In the genomic region with DNA sequence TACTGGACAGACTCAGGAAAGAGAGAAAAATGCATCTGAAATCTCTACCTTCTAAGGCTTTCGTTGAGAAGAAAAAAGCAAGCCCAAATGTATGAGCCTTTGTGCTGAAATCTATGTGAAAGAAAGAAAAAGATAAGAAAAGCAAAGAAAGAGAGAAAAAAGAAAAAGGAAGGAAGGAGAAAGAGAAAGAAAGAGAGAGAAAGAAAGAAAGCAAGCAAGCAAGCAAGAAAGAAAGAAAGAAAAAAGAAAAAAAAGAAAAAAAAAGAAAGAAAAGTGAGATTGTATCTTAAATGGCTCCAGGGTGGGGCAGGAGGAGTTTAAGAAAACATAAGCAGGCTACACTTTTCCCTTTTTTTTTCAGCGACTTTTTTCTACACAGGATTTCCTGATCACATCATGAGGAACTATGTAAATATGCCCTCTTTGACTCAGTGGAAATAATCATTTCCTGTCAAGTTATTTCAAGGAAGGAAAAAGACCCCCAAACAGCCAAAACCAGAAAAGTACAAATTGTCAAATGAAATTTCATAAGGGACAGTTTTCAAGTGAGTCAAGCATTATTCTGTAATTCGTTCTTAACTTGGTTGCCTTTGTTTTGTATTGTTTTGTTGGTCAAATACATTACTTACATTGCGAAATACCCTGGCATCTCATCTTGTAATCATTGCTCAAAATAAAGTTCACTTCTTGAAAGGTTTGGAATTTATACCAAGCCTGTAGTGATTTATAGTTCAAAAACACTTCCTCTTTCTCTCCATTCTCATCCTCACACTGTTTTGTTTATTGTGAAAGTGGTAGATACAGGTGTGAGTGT, we compare ENCODE assay signal across 2 cellular contexts.
TF ChIP-seq lines count a peak whose summit lies in the region.

No MANE protein-coding gene starts in this region.

TF ChIP-seq in HEK293, 187 proteins besides CTCF, POLR2A, EP300 and RAD21 (continued from another document):
- TF ChIP-seq, protein P1, sequence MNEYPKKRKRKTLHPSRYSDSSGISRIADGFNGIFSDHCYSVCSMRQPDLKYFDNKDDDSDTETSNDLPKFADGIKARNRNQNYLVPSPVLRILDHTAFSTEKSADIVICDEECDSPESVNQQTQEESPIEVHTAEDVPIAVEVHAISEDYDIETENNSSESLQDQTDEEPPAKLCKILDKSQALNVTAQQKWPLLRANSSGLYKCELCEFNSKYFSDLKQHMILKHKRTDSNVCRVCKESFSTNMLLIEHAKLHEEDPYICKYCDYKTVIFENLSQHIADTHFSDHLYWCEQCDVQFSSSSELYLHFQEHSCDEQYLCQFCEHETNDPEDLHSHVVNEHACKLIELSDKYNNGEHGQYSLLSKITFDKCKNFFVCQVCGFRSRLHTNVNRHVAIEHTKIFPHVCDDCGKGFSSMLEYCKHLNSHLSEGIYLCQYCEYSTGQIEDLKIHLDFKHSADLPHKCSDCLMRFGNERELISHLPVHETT (tag by site-specific recombination; IDR thresholded peaks at IDR 0.05), result no peak
- TF ChIP-seq ZNF629 (tag by site-specific recombination; IDR thresholded peaks at IDR 0.05), result no peak
- 0 out of 2 replicates have a peak, but pooled peaks have one; percentile 43 for TF ChIP-seq PRDM1 (tag by site-specific recombination; IDR thresholded peaks at IDR 0.05)
TF ChIP-seq in HEK293: peak in this region for 2.

TF ChIP-seq in K562, 482 proteins besides CTCF, POLR2A, EP300 and RAD21 (continued from another document):
- TF ChIP-seq, protein P2, sequence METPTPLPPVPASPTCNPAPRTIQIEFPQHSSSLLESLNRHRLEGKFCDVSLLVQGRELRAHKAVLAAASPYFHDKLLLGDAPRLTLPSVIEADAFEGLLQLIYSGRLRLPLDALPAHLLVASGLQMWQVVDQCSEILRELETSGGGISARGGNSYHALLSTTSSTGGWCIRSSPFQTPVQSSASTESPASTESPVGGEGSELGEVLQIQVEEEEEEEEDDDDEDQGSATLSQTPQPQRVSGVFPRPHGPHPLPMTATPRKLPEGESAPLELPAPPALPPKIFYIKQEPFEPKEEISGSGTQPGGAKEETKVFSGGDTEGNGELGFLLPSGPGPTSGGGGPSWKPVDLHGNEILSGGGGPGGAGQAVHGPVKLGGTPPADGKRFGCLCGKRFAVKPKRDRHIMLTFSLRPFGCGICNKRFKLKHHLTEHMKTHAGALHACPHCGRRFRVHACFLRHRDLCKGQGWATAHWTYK (CRISPR knock-in tag; IDR thresholded peaks at IDR 0.05), result no peak
- no peak for TF ChIP-seq EHMT2 (IDR thresholded peaks at IDR 0.05)
- TF ChIP-seq, protein P3, sequence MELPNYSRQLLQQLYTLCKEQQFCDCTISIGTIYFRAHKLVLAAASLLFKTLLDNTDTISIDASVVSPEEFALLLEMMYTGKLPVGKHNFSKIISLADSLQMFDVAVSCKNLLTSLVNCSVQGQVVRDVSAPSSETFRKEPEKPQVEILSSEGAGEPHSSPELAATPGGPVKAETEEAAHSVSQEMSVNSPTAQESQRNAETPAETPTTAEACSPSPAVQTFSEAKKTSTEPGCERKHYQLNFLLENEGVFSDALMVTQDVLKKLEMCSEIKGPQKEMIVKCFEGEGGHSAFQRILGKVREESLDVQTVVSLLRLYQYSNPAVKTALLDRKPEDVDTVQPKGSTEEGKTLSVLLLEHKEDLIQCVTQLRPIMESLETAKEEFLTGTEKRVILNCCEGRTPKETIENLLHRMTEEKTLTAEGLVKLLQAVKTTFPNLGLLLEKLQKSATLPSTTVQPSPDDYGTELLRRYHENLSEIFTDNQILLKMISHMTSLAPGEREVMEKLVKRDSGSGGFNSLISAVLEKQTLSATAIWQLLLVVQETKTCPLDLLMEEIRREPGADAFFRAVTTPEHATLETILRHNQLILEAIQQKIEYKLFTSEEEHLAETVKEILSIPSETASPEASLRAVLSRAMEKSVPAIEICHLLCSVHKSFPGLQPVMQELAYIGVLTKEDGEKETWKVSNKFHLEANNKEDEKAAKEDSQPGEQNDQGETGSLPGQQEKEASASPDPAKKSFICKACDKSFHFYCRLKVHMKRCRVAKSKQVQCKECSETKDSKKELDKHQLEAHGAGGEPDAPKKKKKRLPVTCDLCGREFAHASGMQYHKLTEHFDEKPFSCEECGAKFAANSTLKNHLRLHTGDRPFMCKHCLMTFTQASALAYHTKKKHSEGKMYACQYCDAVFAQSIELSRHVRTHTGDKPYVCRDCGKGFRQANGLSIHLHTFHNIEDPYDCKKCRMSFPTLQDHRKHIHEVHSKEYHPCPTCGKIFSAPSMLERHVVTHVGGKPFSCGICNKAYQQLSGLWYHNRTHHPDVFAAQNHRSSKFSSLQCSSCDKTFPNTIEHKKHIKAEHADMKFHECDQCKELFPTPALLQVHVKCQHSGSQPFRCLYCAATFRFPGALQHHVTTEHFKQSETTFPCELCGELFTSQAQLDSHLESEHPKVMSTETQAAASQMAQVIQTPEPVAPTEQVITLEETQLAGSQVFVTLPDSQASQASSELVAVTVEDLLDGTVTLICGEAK (IDR thresholded peaks at IDR 0.05), result peak; percentile 42; the same call in 1 of the 2 replicates
- TF ChIP-seq, protein P3 (CRISPR knock-in tag; IDR thresholded peaks at IDR 0.05), result no peak
- TF ChIP-seq, protein P4, sequence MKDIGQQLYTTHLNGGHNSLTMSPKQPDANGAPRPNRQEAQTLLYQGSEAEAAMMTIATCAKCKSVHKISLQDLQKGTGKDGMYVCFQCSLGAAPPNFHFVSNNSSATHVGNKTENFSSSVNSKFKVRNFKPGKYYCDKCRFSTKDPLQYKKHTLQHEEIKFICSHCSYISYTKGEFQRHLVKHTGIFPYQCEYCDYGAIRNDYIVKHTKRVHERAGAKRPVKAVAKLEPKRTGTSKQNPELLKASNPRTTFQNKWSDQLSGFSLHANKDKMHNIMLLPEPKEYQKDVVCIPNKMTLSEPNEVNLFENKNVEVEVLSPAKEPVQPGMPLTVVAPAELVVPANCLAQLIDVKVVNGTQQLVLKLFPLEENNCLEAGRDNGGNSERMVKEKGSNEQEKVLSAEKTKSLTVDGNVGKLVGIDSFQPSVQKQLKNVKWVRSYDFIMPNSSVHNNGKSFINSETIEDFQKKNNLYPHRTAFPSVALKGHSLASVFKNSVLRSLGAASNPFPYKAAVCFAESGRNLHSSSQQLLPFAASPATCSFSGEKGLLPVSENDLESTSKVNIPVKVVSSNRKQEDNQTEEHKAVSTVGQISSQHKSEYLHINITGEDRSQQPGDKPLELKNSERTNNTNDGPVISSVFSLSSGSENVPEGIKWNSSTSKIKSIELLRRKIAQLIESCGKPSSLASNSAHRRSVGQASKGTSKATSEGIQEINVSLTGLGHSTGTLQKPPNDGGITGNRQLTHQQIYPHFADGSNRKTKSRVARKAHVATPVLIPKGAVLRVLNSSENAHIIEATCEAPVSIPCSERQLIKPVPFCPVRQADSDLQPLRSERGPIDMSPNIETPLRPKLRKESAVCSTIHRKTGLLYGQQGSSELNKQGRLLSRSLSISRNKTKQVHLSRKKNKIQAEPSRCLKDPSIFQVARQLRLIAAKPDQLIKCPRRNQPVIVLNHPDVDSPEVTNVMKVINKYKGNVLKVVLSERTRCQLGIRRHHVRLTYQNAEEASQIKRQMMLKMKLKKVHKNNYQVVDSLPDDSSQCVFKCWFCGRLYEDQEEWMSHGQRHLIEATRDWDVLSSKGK (CRISPR knock-in tag; IDR thresholded peaks at IDR 0.05), result no peak
- no peak for TF ChIP-seq HDAC2 (IDR thresholded peaks at IDR 0.05)
- no peak for TF ChIP-seq ZNF184 (CRISPR knock-in tag; IDR thresholded peaks at IDR 0.05)
- TF ChIP-seq TRIM24 (IDR thresholded peaks at IDR 0.05), result 0 out of 4 replicates have a peak, but pooled peaks of 1 of the 2 experiments have one; percentile 26
- peak; percentile 81 for TF ChIP-seq MEIS2 (IDR thresholded peaks at IDR 0.05; ENCODE audit: partially characterized antibody)
- TF ChIP-seq, protein P5, sequence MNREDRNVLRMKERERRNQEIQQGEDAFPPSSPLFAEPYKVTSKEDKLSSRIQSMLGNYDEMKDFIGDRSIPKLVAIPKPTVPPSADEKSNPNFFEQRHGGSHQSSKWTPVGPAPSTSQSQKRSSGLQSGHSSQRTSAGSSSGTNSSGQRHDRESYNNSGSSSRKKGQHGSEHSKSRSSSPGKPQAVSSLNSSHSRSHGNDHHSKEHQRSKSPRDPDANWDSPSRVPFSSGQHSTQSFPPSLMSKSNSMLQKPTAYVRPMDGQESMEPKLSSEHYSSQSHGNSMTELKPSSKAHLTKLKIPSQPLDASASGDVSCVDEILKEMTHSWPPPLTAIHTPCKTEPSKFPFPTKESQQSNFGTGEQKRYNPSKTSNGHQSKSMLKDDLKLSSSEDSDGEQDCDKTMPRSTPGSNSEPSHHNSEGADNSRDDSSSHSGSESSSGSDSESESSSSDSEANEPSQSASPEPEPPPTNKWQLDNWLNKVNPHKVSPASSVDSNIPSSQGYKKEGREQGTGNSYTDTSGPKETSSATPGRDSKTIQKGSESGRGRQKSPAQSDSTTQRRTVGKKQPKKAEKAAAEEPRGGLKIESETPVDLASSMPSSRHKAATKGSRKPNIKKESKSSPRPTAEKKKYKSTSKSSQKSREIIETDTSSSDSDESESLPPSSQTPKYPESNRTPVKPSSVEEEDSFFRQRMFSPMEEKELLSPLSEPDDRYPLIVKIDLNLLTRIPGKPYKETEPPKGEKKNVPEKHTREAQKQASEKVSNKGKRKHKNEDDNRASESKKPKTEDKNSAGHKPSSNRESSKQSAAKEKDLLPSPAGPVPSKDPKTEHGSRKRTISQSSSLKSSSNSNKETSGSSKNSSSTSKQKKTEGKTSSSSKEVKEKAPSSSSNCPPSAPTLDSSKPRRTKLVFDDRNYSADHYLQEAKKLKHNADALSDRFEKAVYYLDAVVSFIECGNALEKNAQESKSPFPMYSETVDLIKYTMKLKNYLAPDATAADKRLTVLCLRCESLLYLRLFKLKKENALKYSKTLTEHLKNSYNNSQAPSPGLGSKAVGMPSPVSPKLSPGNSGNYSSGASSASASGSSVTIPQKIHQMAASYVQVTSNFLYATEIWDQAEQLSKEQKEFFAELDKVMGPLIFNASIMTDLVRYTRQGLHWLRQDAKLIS (CRISPR knock-in tag; IDR thresholded peaks at IDR 0.05), result no peak
- 0 out of 2 replicates have a peak, but pooled peaks have one; percentile 7 for TF ChIP-seq TAL1 (IDR thresholded peaks at IDR 0.05)
- TF ChIP-seq RBM14 (IDR thresholded peaks at IDR 0.05; ENCODE audit: borderline replicate concordance, insufficient read depth, low read depth, low read length), result no peak
- TF ChIP-seq FOXM1 (IDR thresholded peaks at IDR 0.05; ENCODE audit: low read depth), result no peak
- TF ChIP-seq FOXM1 (CRISPR knock-in tag; IDR thresholded peaks at IDR 0.05; ENCODE audit: low read depth), result no peak
- no peak for TF ChIP-seq ZNF79 (CRISPR knock-in tag; IDR thresholded peaks at IDR 0.05; ENCODE audit: low read depth)
- no peak for TF ChIP-seq HDGF (IDR thresholded peaks at IDR 0.05)
- TF ChIP-seq CEBPG (CRISPR knock-in tag; IDR thresholded peaks at IDR 0.05), result no peak
- TF ChIP-seq CEBPG (tag; conservative IDR thresholded peaks at IDR 0.05 in 1 of 2, IDR thresholded peaks at IDR 0.05 in 1 of 2), result peak; percentile 73 to 94
- peak; percentile 73 for TF ChIP-seq SPI1 (IDR thresholded peaks at IDR 0.05; ENCODE audit: borderline replicate concordance, low read depth, low read length)
- TF ChIP-seq, protein P6, sequence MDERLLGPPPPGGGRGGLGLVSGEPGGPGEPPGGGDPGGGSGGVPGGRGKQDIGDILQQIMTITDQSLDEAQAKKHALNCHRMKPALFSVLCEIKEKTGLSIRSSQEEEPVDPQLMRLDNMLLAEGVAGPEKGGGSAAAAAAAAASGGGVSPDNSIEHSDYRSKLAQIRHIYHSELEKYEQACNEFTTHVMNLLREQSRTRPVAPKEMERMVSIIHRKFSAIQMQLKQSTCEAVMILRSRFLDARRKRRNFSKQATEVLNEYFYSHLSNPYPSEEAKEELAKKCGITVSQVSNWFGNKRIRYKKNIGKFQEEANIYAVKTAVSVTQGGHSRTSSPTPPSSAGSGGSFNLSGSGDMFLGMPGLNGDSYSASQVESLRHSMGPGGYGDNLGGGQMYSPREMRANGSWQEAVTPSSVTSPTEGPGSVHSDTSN (CRISPR knock-in tag; IDR thresholded peaks at IDR 0.05; ENCODE audit: low read depth), result no peak
- TF ChIP-seq, protein P6 (tag; conservative IDR thresholded peaks at IDR 0.05; ENCODE audit: low read depth), result peak; percentile 81
- TF ChIP-seq CEBPB (tag; IDR thresholded peaks at IDR 0.05), result peak; percentile 95
- no peak for TF ChIP-seq DEAF1 (CRISPR knock-in tag; IDR thresholded peaks at IDR 0.05)
